In the genomic region with DNA sequence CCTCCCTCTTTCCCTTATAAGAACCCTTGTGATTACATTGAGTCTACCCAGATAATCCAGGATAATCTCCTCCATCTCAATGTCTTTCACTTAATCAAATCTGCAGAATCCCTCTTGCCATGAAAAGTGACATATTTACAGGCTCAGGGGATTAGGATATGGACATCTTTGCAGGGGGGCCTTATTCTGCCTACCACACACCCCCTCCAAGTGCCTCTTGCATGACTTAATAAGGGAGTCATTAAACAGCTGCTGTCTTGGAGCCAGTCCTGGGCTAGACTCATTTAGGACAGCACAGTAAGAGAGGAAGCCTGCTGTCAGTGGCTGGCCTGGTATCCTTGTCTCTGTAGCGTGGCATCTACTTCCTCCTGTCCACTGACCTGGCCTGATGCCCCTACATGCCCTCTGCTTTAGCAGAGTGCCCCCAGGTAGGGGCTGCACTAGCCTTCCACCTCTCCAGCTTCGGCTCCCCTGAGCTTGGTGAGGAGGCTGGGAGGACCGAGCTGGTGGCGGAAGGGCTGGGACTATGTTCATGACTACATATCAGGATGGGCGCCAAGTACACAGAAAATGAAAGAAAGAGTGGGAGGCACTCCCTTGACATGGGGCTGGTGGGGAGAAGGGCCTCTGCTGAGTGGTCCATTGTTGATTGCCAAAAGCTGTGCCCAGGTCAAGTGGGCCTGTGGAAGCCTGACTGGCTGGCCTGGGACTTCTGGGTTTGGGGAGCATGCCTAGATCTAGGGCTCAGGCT, we compare ENCODE assay signal across 20 cellular contexts. TPM values are rescaled to one million over a fixed set of nuclear protein-coding genes. Genes with fewer than 3 reads are reported as not detected.
"Had no signal": no experiment of that assay in that cellular context is flagged by ENCODE, and none has a peak within 500 bp of the region (broad histone marks: within the 10 kb centered on the region; RNA-seq: fewer than 3 reads in every experiment).

No MANE protein-coding gene starts in this region.

- H3K36me3 ChIP-seq: heart left ventricle, prostate gland, right lobe of liver, upper lobe of left lung had no signal

- H3K9me3 ChIP-seq: body of pancreas, heart left ventricle, prostate gland, right lobe of liver, upper lobe of left lung had no signal

- ATAC-seq: activated CD8-positive, alpha-beta T cell treated with anti-CD3 and anti-CD28 coated beads, Interleukin-2, amount 10 ng/mL, durations not matched to agents 7 days and 5 days; activated naive CD4-positive, alpha-beta T cell treated with anti-CD3 and anti-CD28 coated beads, Interleukin-2, amount 50 U/mL, for 72 hours; body of pancreas; esophagus mucosa; foreskin keratinocyte; heart left ventricle; left lobe of liver; natural killer cell treated with Interleukin-12 subunit alpha and Interleukin-12 subunit beta and Interleukin-15 and Interleukin-18, amount 100 ng/mL, for 72 hours; right lobe of liver had no signal

- H3K4me1 ChIP-seq: foreskin keratinocyte, right lobe of liver had no signal

- H3K27me3 ChIP-seq: body of pancreas, right lobe of liver, upper lobe of left lung had no signal

- H3K4me3 ChIP-seq: body of pancreas, heart left ventricle, prostate gland, right lobe of liver, upper lobe of left lung had no signal

- H3K27ac ChIP-seq: body of pancreas, foreskin keratinocyte, heart left ventricle, right lobe of liver, upper lobe of left lung had no signal

- DNase-seq: activated CD4-positive, alpha-beta T cell treated with anti-CD3 and anti-CD28 coated beads for 4 hours; activated CD8-positive, alpha-beta T cell treated with anti-CD3 and anti-CD28 coated beads, Interleukin-2, amount 10 ng/mL, durations not matched to agents 7 days and 5 days; amniotic stem cell; body of pancreas; foreskin keratinocyte; heart left ventricle; mammary epithelial cell; nucleus accumbens; stimulated activated CD4-positive, alpha-beta T cell treated with anti-CD3 and anti-CD28 coated beads, Interleukin-12 subunit alpha, Interleukin-12 subunit beta, amount 100 ng/mL, for 4 hours; stimulated activated naive CD4-positive, alpha-beta T cell; substantia nigra; upper lobe of left lung had no signal

RNA-seq across cellular contexts. Expression of gene ENHO, which starts 17.2 kb away (rescaled TPM):
- total RNA-seq: activated CD8-positive, alpha-beta T cell treated with anti-CD3 and anti-CD28 coated beads, Interleukin-2, amount 10 ng/mL, durations not matched to agents 7 days and 5 days; foreskin keratinocyte; natural killer cell treated with Interleukin-12 subunit alpha and Interleukin-12 subunit beta and Interleukin-15 and Interleukin-18, amount 100 ng/mL, for 72 hours had no signal

RNA-seq across cellular contexts. Expression of gene DNAI1, which starts 46.9 kb away (rescaled TPM):
- total RNA-seq: activated CD8-positive, alpha-beta T cell treated with anti-CD3 and anti-CD28 coated beads, Interleukin-2, amount 10 ng/mL, durations not matched to agents 7 days and 5 days; dermis microvascular lymphatic vessel endothelial cell; esophagus mucosa; foreskin keratinocyte; left lobe of liver; mammary epithelial cell; mononuclear cell; natural killer cell treated with Interleukin-12 subunit alpha and Interleukin-12 subunit beta and Interleukin-15 and Interleukin-18, amount 100 ng/mL, for 72 hours; right lobe of liver had no signal
- polyA plus RNA-seq: foreskin keratinocyte had no signal
